15 cellular contexts compared by ENCODE assay signal in genomic region chr2:232349546-232349945, GRCh38. TPM values are rescaled to one million over a fixed set of nuclear protein-coding genes. Genes with fewer than 3 reads are reported as not detected.
"Had no signal": no experiment of that assay in that cellular context is flagged by ENCODE, and none has a peak within 500 bp of the region (broad histone marks: within the 10 kb centered on the region; RNA-seq: fewer than 3 reads in every experiment).

No MANE protein-coding gene starts in this region.

- DNase-seq: activated CD4-positive, alpha-beta T cell treated with anti-CD3 and anti-CD28 coated beads, Interleukin-2, amount 50 U/mL, for 4 hours; natural killer cell; occipital lobe; stimulated activated CD4-positive, alpha-beta T cell treated with anti-CD3 and anti-CD28 coated beads, Interleukin-4, amount 100 ng/mL, for 4 hours; stimulated activated naive CD8-positive, alpha-beta T cell treated with anti-CD3 and anti-CD28 coated beads, Interleukin-15, amount 100 ng/mL, for 72 hours; T-helper 17 cell; uterus had no signal

- H3K36me3 Mint-ChIP-seq: activated naive CD8-positive, alpha-beta T cell; natural killer cell had no signal

- H3K27ac Mint-ChIP-seq: activated naive CD8-positive, alpha-beta T cell; natural killer cell; stimulated activated naive CD8-positive, alpha-beta T cell treated with anti-CD3 and anti-CD28 coated beads, Interleukin-15, amount 100 ng/mL, for 72 hours; T-helper 17 cell had no signal

- H3K4me3 Mint-ChIP-seq: activated naive CD8-positive, alpha-beta T cell; natural killer cell; stimulated activated naive CD8-positive, alpha-beta T cell treated with anti-CD3 and anti-CD28 coated beads, Interleukin-15, amount 100 ng/mL, for 72 hours had no signal

- H3K9me3 Mint-ChIP-seq: natural killer cell; stimulated activated naive CD8-positive, alpha-beta T cell treated with anti-CD3 and anti-CD28 coated beads, Interleukin-15, amount 100 ng/mL, for 72 hours had no signal

- H3K4me1 Mint-ChIP-seq: natural killer cell had no signal

RNA-seq across cellular contexts. Expression of gene ALPP, which starts 29.0 kb away (rescaled TPM):
- total RNA-seq: ascending aorta, bronchial epithelial cell, fibroblast of villous mesenchyme, mucosa of gallbladder, occipital lobe, psoas muscle, thoracic aorta had no signal
- polyA plus RNA-seq: psoas muscle had no signal

RNA-seq across cellular contexts. Expression of gene ALPG, which starts 57.1 kb away (rescaled TPM):
- total RNA-seq: ascending aorta, bronchial epithelial cell, esophagus muscularis mucosa, fibroblast of villous mesenchyme, mucosa of gallbladder, natural killer cell, occipital lobe, psoas muscle, T-helper 17 cell, thoracic aorta, uterus had no signal
- polyA plus RNA-seq: psoas muscle had no signal
